Comparison of ENCODE assay signal across 9 cellular contexts in genomic region chr12:123390415-123391093, GRCh38. TPM values are rescaled to one million over a fixed set of nuclear protein-coding genes. Genes with fewer than 3 reads are reported as not detected.
DNase-seq lines count a peak whose midpoint lies in the region; ATAC-seq and TF ChIP-seq lines count a peak whose summit lies in the region.
"Had no signal": no experiment of that assay in that cellular context is flagged by ENCODE, and none has a peak within 500 bp of the region (broad histone marks: within the 10 kb centered on the region; RNA-seq: fewer than 3 reads in every experiment).

No MANE protein-coding gene starts in this region.

- no peaks in the 10 kb centered on the region for H3K27me3 ChIP-seq in CD4-positive, CD25-positive, alpha-beta regulatory T cell (ENCODE audit: control insufficient read depth, insufficient read depth, low read length)

- no peaks in the 10 kb centered on the region for H3K9me3 Mint-ChIP-seq in CD4-positive, CD25-positive, alpha-beta regulatory T cell
- H3K9me3 Mint-ChIP-seq in osteocyte (ENCODE audit: unreplicated experiment): no peaks in the 10 kb centered on the region

- no peaks in the 10 kb centered on the region for H3K27me3 Mint-ChIP-seq in CD4-positive, CD25-positive, alpha-beta regulatory T cell
- H3K27me3 Mint-ChIP-seq in osteocyte (ENCODE audit: unreplicated experiment): no peaks in the 10 kb centered on the region

- DNase-seq in CD4-positive, CD25-positive, alpha-beta regulatory T cell: no peak
- DNase-seq in RWPE1 (ENCODE audit: low spot score) (no peak), epithelial cell of prostate (ENCODE audit: low read depth, low spot score) (no peak), osteocyte (ENCODE audit: extremely low spot score, unreplicated experiment) (no peak), NAMALWA (ENCODE audit: low spot score) (no peak), cerebellum (ENCODE audit: low spot score) (no peak)
- no peak for DNase-seq in effector CD8-positive, alpha-beta T cell (lab: John Stamatoyannopoulos, UW)
- DNase-seq: NCI-H774 had no signal

- CTCF ChIA-PET in RWPE1 (lab: Yijun Ruan, JAX): interaction anchor here (1.1 kb wide), 1 partner anchor 46 kb away, joined by 6 read pairs; no protein-coding TSS in a partner anchor

- H3K36me3 ChIP-seq in CD4-positive, CD25-positive, alpha-beta regulatory T cell (ENCODE audit: control insufficient read depth, insufficient read depth, low read length): peaks cover 30% of the 10 kb centered on the region

- H3K27ac Mint-ChIP-seq in CD4-positive, CD25-positive, alpha-beta regulatory T cell: peak overlapping the region; percentile 88 to 95 (median 90)
- H3K27ac Mint-ChIP-seq in osteocyte (ENCODE audit: unreplicated experiment): peak overlapping the region; percentile 85

- H3K4me1 ChIP-seq in CD4-positive, CD25-positive, alpha-beta regulatory T cell (ENCODE audit: control insufficient read depth, insufficient read depth, low read length, poor library complexity, severe bottlenecking): peaks cover 29% of the 10 kb centered on the region

- no peak for ATAC-seq in CD4-positive, CD25-positive, alpha-beta regulatory T cell (ENCODE audit: low read depth in 2 of 2)
- ATAC-seq in HG03354 (IDR thresholded peaks at IDR 0.05; ENCODE audit: poor library complexity, severe bottlenecking, unreplicated experiment): no peak

- H3K27ac ChIP-seq in CD4-positive, CD25-positive, alpha-beta regulatory T cell (ENCODE audit: insufficient read depth, low read length, poor library complexity, severe bottlenecking): peak overlapping the region; percentile 41
- H3K27ac ChIP-seq in RWPE1 (peak overlapping the region; percentile 87), epithelial cell of prostate (peak overlapping the region; percentile 75)

- peak overlapping the region; percentile 79 to 95 (median 90) for H3K4me3 Mint-ChIP-seq in CD4-positive, CD25-positive, alpha-beta regulatory T cell
- peak overlapping the region; percentile 93 for H3K4me3 Mint-ChIP-seq in osteocyte (ENCODE audit: unreplicated experiment)

- no peaks in the 10 kb centered on the region for H3K9me3 ChIP-seq in CD4-positive, CD25-positive, alpha-beta regulatory T cell (ENCODE audit: control insufficient read depth in 2 of 2, low read length in 2 of 2)

- peaks cover 6 to 57% (median 30%) of the 10 kb centered on the region in 4 donors for H3K4me1 Mint-ChIP-seq in CD4-positive, CD25-positive, alpha-beta regulatory T cell
- H3K4me1 Mint-ChIP-seq in osteocyte (ENCODE audit: unreplicated experiment): peaks cover 24% of the 10 kb centered on the region

- H3K36me3 Mint-ChIP-seq in CD4-positive, CD25-positive, alpha-beta regulatory T cell: peaks cover 16% of the 10 kb centered on the region
- peaks cover 23% of the 10 kb centered on the region for H3K36me3 Mint-ChIP-seq in osteocyte (ENCODE audit: unreplicated experiment)

- POLR2A ChIA-PET in RWPE1 (lab: Yijun Ruan, JAX; ENCODE audit: low non-redundant PET): interaction anchor here (0.6 kb wide), 1 partner anchor 39 kb away, joined by 12 read pairs; no protein-coding TSS in a partner anchor

- TF ChIP-seq CTCF in RWPE1 (conservative IDR thresholded peaks at IDR 0.05; ENCODE audit: low read depth) (no peak), osteocyte (IDR thresholded peaks at IDR 0.05) (no peak)

- peak overlapping the region; percentile 16 for H3K4me3 ChIP-seq in CD4-positive, CD25-positive, alpha-beta regulatory T cell (ENCODE audit: low read depth, low read length)

RNA-seq across cellular contexts. Expression of gene KMT5A, which starts 6.6 kb away (rescaled TPM):
- 34.9 TPM for total RNA-seq in CD4-positive, CD25-positive, alpha-beta regulatory T cell
- polyA plus RNA-seq in CD4-positive, CD25-positive, alpha-beta regulatory T cell: 1 to 10 TPM; 1.2 to 4.6 (median 1.7) TPM
- total RNA-seq in osteocyte (42.5 and 45.6 TPM in 2 replicates), cerebellum (22.4 TPM)

RNA-seq across cellular contexts. Expression of gene SBNO1, which starts 25.9 kb away (rescaled TPM):
- total RNA-seq in CD4-positive, CD25-positive, alpha-beta regulatory T cell: 36.4 TPM
- polyA plus RNA-seq in CD4-positive, CD25-positive, alpha-beta regulatory T cell: 10 to 100 TPM; 27.8 to 34.5 (median 29.6) TPM
- total RNA-seq in osteocyte (34.8 and 36.0 TPM in 2 replicates), cerebellum (30.8 TPM)

RNA-seq across cellular contexts. Expression of gene RILPL2, which starts 45.9 kb away (rescaled TPM):
- 14.7 TPM for total RNA-seq in CD4-positive, CD25-positive, alpha-beta regulatory T cell
- 10 to 100 TPM; 10.2 to 15.5 (median 10.9) TPM for polyA plus RNA-seq in CD4-positive, CD25-positive, alpha-beta regulatory T cell
- total RNA-seq in osteocyte (4.1 and 4.4 TPM in 2 replicates), cerebellum (0.73 TPM)
